Comparison of ENCODE assay signal across 11 cellular contexts in the genomic region with DNA sequence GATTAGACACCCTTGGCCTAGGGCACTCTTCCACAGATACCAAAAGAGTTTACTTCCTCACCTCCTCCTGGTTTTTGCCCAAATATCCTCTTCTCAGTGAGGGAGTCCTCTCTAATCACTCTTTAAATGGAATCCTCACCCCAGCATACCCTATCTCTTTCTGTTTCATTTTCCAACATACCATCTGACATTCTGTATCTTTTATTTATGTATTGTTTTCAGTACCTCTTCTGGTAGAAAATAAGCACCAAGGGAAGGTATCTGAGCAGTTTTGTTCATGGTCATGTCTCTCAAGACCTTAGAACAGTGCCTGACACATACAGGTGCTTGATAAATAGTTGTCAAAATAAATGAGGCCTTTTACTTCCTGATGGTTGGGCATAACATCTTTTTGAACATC. TPM values are rescaled to one million over a fixed set of nuclear protein-coding genes. Genes with fewer than 3 reads are reported as not detected.
DNase-seq lines count a peak whose midpoint lies in the region; ATAC-seq and TF ChIP-seq lines count a peak whose summit lies in the region.
"Had no signal": no experiment of that assay in that cellular context is flagged by ENCODE, and none has a peak within 500 bp of the region (broad histone marks: within the 10 kb centered on the region; RNA-seq: fewer than 3 reads in every experiment).

No MANE protein-coding gene starts in this region.

- H3K27ac ChIP-seq in epithelial cell of prostate (peak overlapping the region; percentile 32), mammary epithelial cell (ENCODE audit: insufficient read depth, low read depth, low read length) (no peak overlapping the region)

- H3K27me3 ChIP-seq in mammary epithelial cell (ENCODE audit: insufficient read depth, low read length) = no peaks in the 10 kb centered on the region

- in situ Hi-C loops in mammary epithelial cell (cut with MboI; ENCODE audit: low sequenced_read_pairs in 2 of 2) = no loop called here

- no peak overlapping the region for H3K9ac ChIP-seq in mammary epithelial cell (ENCODE audit: insufficient read depth, low read length)

- H3K4me3 ChIP-seq in mammary epithelial cell (replicated peaks in 1 of 3; ENCODE audit: insufficient read depth in 1 of 3, low read depth in 2 of 3, low read length in 3 of 3) = no peak overlapping the region

- no peak overlapping the region for H3K4me2 ChIP-seq in mammary epithelial cell (ENCODE audit: insufficient read depth, low read depth, low read length)

- no peak for TF ChIP-seq CTCF in mammary epithelial cell (conservative IDR thresholded peaks at IDR 0.05 in 1 of 2, IDR thresholded peaks at IDR 0.05 in 1 of 2; ENCODE audit: extremely low read depth in 1 of 2, insufficient read depth in 1 of 2, low read depth in 1 of 2, low read length in 2 of 2)

- intact Hi-C loops in mammary epithelial cell (cut with micrococcal nuclease) (loop anchor here (5.0 kb wide), 1 partner anchor 62 kb away; a partner anchor contains a TSS), Right ventricle myocardium superior (cut with DNase I) (no loop called here)

- no peaks in the 10 kb centered on the region for H3K9me3 ChIP-seq in mammary epithelial cell (replicated peaks; ENCODE audit: insufficient read depth, low read length)

- H3K36me3 ChIP-seq in mammary epithelial cell (ENCODE audit: insufficient read depth, low read length) = no peaks in the 10 kb centered on the region

- H3K79me2 ChIP-seq in mammary epithelial cell (ENCODE audit: insufficient read depth, low read length) = no peaks in the 10 kb centered on the region

- ATAC-seq in GM18907 (IDR thresholded peaks at IDR 0.05; ENCODE audit: unreplicated experiment) (peak; percentile 78), GM21528 (IDR thresholded peaks at IDR 0.05; ENCODE audit: low FRiP score, unreplicated experiment) (peak; percentile 76), HG03159 (IDR thresholded peaks at IDR 0.05; ENCODE audit: unreplicated experiment) (peak; percentile 83), Right ventricle myocardium superior (ENCODE audit: poor library complexity) (no peak)

- no peaks in the 10 kb centered on the region for H4K20me1 ChIP-seq in mammary epithelial cell (ENCODE audit: insufficient read depth, low read length)

- no TSS peak for BruUV-seq in mammary epithelial cell (replicated peaks; lab: Mats Ljungman, UMichigan)

- no peak overlapping the region for H2AFZ ChIP-seq in mammary epithelial cell (ENCODE audit: low read depth, low read length)

- peaks cover 4% of the 10 kb centered on the region for H3K4me1 ChIP-seq in mammary epithelial cell (ENCODE audit: insufficient read depth, low read length)

- CTCF ChIA-PET in mammary epithelial cell (lab: Charles Lee; ENCODE audit: low non-redundant PET) = no interaction called here

- DNase-seq in epithelial cell of prostate (ENCODE audit: low read depth, low spot score) = no peak
- no peak for DNase-seq in mammary epithelial cell
- DNase-seq in dedifferentiated amniotic fluid mesenchymal stem cell (ENCODE audit: extremely low spot score) = no peak
- DNase-seq in Right ventricle myocardium superior = no peak
- DNase-seq: activated naive CD4-positive, alpha-beta T cell treated with anti-CD3 and anti-CD28 coated beads, Interleukin-2, amount 10 ng/mL, durations not matched to agents 7 days and 5 days; IMR-90; islet precursor cell; NCI-H446 had no signal

- dilution Hi-C loops in mammary epithelial cell (cut with HindIII; ENCODE audit: low sequenced_read_pairs) = no loop called here

RNA-seq across cellular contexts. Expression of a gene that starts 55.1 kb away (rescaled TPM):
- not detected for total RNA-seq in mammary epithelial cell
- polyA plus RNA-seq in mammary epithelial cell = not detected
- polyA minus RNA-seq in mammary epithelial cell = not detected
- total RNA-seq in Right ventricle myocardium superior = 3.1 TPM
